Comparison of ENCODE assay signal across 14 cellular contexts in genomic region chr21:41764558-41765392, GRCh38. TPM values are rescaled to one million over a fixed set of nuclear protein-coding genes. Genes with fewer than 3 reads are reported as not detected.
A peak's percentile ranks its signal among the peaks of the same experiment; 100 is the strongest.
DNase-seq lines count a peak whose midpoint lies in the region; ATAC-seq and TF ChIP-seq lines count a peak whose summit lies in the region.
"Had no signal": no experiment of that assay in that cellular context is flagged by ENCODE, and none has a peak within 500 bp of the region (broad histone marks: within the 10 kb centered on the region; RNA-seq: fewer than 3 reads in every experiment).

No MANE protein-coding gene starts in this region.

- no peaks in the 10 kb centered on the region for H3K36me3 ChIP-seq in mesendoderm (ENCODE audit: control insufficient read depth, insufficient read depth, low read length)
- no peaks in the 10 kb centered on the region for H3K36me3 ChIP-seq in CD8-positive, alpha-beta T cell (ENCODE audit: insufficient read depth, low read length)

- no peak overlapping the region for H4K8ac ChIP-seq in mesendoderm (ENCODE audit: low read depth, low read length)

- H3K27ac ChIP-seq in mesendoderm (ENCODE audit: low read depth, low read length), result no peak overlapping the region
- H3K27ac ChIP-seq in CD8-positive, alpha-beta T cell (ENCODE audit: low read depth, low read length), result no peak overlapping the region

- no peak overlapping the region for H3K23ac ChIP-seq in mesendoderm (ENCODE audit: low read length)

- peaks cover 3% of the 10 kb centered on the region for H3K27me3 ChIP-seq in mesendoderm (ENCODE audit: insufficient read depth, low read length, poor library complexity)
- H3K27me3 ChIP-seq in CD8-positive, alpha-beta T cell (ENCODE audit: insufficient read depth, low read length), result peaks cover 8% of the 10 kb centered on the region

- no peak for ATAC-seq in naive thymus-derived CD8-positive, alpha-beta T cell
- no peak for ATAC-seq in CD8-positive, alpha-beta T cell
- no peak for ATAC-seq in GM21723 (IDR thresholded peaks at IDR 0.05; ENCODE audit: unreplicated experiment)
- ATAC-seq: stimulated activated naive B cell treated with anti-CD40 and anti-IgM and Interleukin-4, amounts not matched to agents 10 μg/mL and 1 μg/mL and 100 μg/mL, for 72 hours; T-cell had no signal

- in situ Hi-C loops in ACHN (cut with HindIII; ENCODE audit: low pct_ligation_motif_present, low pct_unique_long_range_greater_than_20kb, low sequenced_read_pairs), result loop anchor here (25.0 kb wide), 1 partner anchor 152 kb away; no protein-coding TSS in a partner anchor

- H3K27ac Mint-ChIP-seq in endothelial cell (ENCODE audit: unreplicated experiment), result no peak overlapping the region
- H3K27ac Mint-ChIP-seq in naive thymus-derived CD8-positive, alpha-beta T cell, result no peak overlapping the region
- H3K27ac Mint-ChIP-seq in CD8-positive, alpha-beta T cell, result no peak overlapping the region
- H3K27ac Mint-ChIP-seq: activated naive CD4-positive, alpha-beta T cell treated with anti-CD3 and anti-CD28 coated beads, Interleukin-2, amount 10 ng/mL, durations not matched to agents 7 days and 5 days; stimulated activated naive B cell treated with anti-CD40 and anti-IgM and Interleukin-4, amounts not matched to agents 10 μg/mL and 1 μg/mL and 100 μg/mL, for 72 hours; T-cell had no signal

- peaks cover 16% of the 10 kb centered on the region for H3K79me1 ChIP-seq in mesendoderm (ENCODE audit: low read length)

- H2BK120ac ChIP-seq in mesendoderm (ENCODE audit: low read depth, low read length), result no peak overlapping the region

- no peak overlapping the region for H3K4ac ChIP-seq in mesendoderm (ENCODE audit: low read depth, low read length)

- H3K79me2 ChIP-seq in mesendoderm (ENCODE audit: control insufficient read depth, insufficient read depth, low read length), result peaks cover 11% of the 10 kb centered on the region

- CTCF ChIA-PET in CD8-positive, alpha-beta T cell (lab: Charles Lee), result no interaction called here

- no peak overlapping the region for H3K9ac ChIP-seq in mesendoderm (ENCODE audit: low read length)

- peaks cover 11% of the 10 kb centered on the region for H3K4me1 ChIP-seq in mesendoderm (ENCODE audit: control insufficient read depth, low read depth, low read length)
- H3K4me1 ChIP-seq in CD8-positive, alpha-beta T cell (ENCODE audit: insufficient read depth, low read length), result peaks cover 29% of the 10 kb centered on the region

- intact Hi-C loops in CD8-positive, alpha-beta T cell (cut with DNase I, micrococcal nuclease), result loop anchor here in 1 of 2 experiments (5.0 kb wide), 1 partner anchor 298 kb away; no protein-coding TSS in a partner anchor

- H3K27me3 Mint-ChIP-seq in endothelial cell (ENCODE audit: unreplicated experiment), result peaks cover 16% of the 10 kb centered on the region
- peaks cover 27 to 86% (median 61%) of the 10 kb centered on the region in 5 donors for H3K27me3 Mint-ChIP-seq in naive thymus-derived CD8-positive, alpha-beta T cell
- peaks cover 77% of the 10 kb centered on the region for H3K27me3 Mint-ChIP-seq in CD8-positive, alpha-beta T cell (ENCODE audit: low read depth)

- peaks cover 8% of the 10 kb centered on the region for H3K36me3 Mint-ChIP-seq in endothelial cell (ENCODE audit: low read depth, unreplicated experiment)
- no peaks in the 10 kb centered on the region for H3K36me3 Mint-ChIP-seq in naive thymus-derived CD8-positive, alpha-beta T cell
- no peaks in the 10 kb centered on the region for H3K36me3 Mint-ChIP-seq in CD8-positive, alpha-beta T cell
- H3K36me3 Mint-ChIP-seq: T-cell had no signal

- no peak overlapping the region for H2BK15ac ChIP-seq in mesendoderm (replicated peaks; ENCODE audit: low read depth)

- no peaks in the 10 kb centered on the region for H3K9me3 ChIP-seq in CD8-positive, alpha-beta T cell (ENCODE audit: low read length)

- POLR2A ChIA-PET in naive thymus-derived CD8-positive, alpha-beta T cell (lab: Charles Lee), result interaction anchor here (1.4 kb wide), 1 partner anchor 395 kb away, joined by 4 read pairs; no protein-coding TSS in a partner anchor
- POLR2A ChIA-PET in CD8-positive, alpha-beta T cell (lab: Charles Lee), result no interaction called here

- DNase-seq in ACHN, result peak; percentile 74
- DNase-seq in NCI-H2029 treated with DMSO at 0.1 percent for 48 hours (lab: John Stamatoyannopoulos, UW), result peak; percentile 15
- DNase-seq in endothelial cell (ENCODE audit: low spot score), result no peak
- DNase-seq in naive thymus-derived CD8-positive, alpha-beta T cell, result no peak
- DNase-seq in mesendoderm, result no peak
- no peak for DNase-seq in CD8-positive, alpha-beta T cell
- DNase-seq in NCI-H2171 (lab: John Stamatoyannopoulos, UW), result no peak
- DNase-seq: activated naive CD4-positive, alpha-beta T cell treated with anti-CD3 and anti-CD28 coated beads, Interleukin-2, amount 10 ng/mL, durations not matched to agents 7 days and 5 days; dermis blood vessel endothelial cell; NCI-H774; stimulated activated naive B cell treated with anti-CD40 and anti-IgM and Interleukin-4, amounts not matched to agents 10 μg/mL and 1 μg/mL and 100 μg/mL, for 72 hours; T-cell had no signal

- no peak overlapping the region for H2AK5ac ChIP-seq in mesendoderm (ENCODE audit: low read length)

- WGBS in mesendoderm (ENCODE audit: extremely low coverage, insufficient coverage, low lambda C conversion rate), result no CpG with 5 or more reads among the region's 6 CpGs

- no peak overlapping the region for H3K4me2 ChIP-seq in mesendoderm (ENCODE audit: low read length)

- no peak overlapping the region for H4K5ac ChIP-seq in mesendoderm (ENCODE audit: low read length)

- H3K4me1 Mint-ChIP-seq in endothelial cell (ENCODE audit: unreplicated experiment), result peaks cover 59% of the 10 kb centered on the region
- peaks cover 25 to 56% (median 49%) of the 10 kb centered on the region in 4 donors for H3K4me1 Mint-ChIP-seq in naive thymus-derived CD8-positive, alpha-beta T cell
- peaks cover 33% of the 10 kb centered on the region for H3K4me1 Mint-ChIP-seq in CD8-positive, alpha-beta T cell (ENCODE audit: low read depth)

- no peak overlapping the region for H2BK5ac ChIP-seq in mesendoderm (ENCODE audit: low read length)

- no peak for TF ChIP-seq CTCF in endothelial cell (IDR thresholded peaks at IDR 0.05; ENCODE audit: unreplicated experiment)
- TF ChIP-seq CTCF in CD8-positive, alpha-beta T cell (IDR thresholded peaks at IDR 0.05), result no peak

- H3K9me3 Mint-ChIP-seq in endothelial cell (ENCODE audit: unreplicated experiment), result no peaks in the 10 kb centered on the region
- peaks cover 0 to 4% (median 0%) of the 10 kb centered on the region in 9 donors for H3K9me3 Mint-ChIP-seq in naive thymus-derived CD8-positive, alpha-beta T cell
- no peaks in the 10 kb centered on the region for H3K9me3 Mint-ChIP-seq in CD8-positive, alpha-beta T cell
- H3K9me3 Mint-ChIP-seq: activated naive CD4-positive, alpha-beta T cell treated with anti-CD3 and anti-CD28 coated beads, Interleukin-2, amount 10 ng/mL, durations not matched to agents 7 days and 5 days; T-cell had no signal

- no peak overlapping the region for H3K56ac ChIP-seq in mesendoderm (ENCODE audit: low read length)

- peak overlapping the region; percentile 88 for H3K4me3 Mint-ChIP-seq in endothelial cell (ENCODE audit: unreplicated experiment)
- H3K4me3 Mint-ChIP-seq in naive thymus-derived CD8-positive, alpha-beta T cell, result peak overlapping the region in 8 of 10 donors; percentile 22 to 73 (median 36)
- no peak overlapping the region for H3K4me3 Mint-ChIP-seq in CD8-positive, alpha-beta T cell
- H3K4me3 Mint-ChIP-seq: activated naive CD4-positive, alpha-beta T cell treated with anti-CD3 and anti-CD28 coated beads, Interleukin-2, amount 10 ng/mL, durations not matched to agents 7 days and 5 days; stimulated activated naive B cell treated with anti-CD40 and anti-IgM and Interleukin-4, amounts not matched to agents 10 μg/mL and 1 μg/mL and 100 μg/mL, for 72 hours had no signal

- H3K4me3 ChIP-seq in mesendoderm (ENCODE audit: low read length), result no peak overlapping the region
- no peak overlapping the region for H3K4me3 ChIP-seq in CD8-positive, alpha-beta T cell (ENCODE audit: low read depth, low read length)

- no peak overlapping the region for H3K18ac ChIP-seq in mesendoderm (ENCODE audit: low read length)

RNA-seq across cellular contexts. Expression of gene RIPK4, which starts 2.1 kb away (rescaled TPM):
- total RNA-seq in endothelial cell (ENCODE audit: unreplicated experiment), result 9.6 TPM
- 1 to 10 TPM; 1.0 to 1.1 TPM for total RNA-seq in naive thymus-derived CD8-positive, alpha-beta T cell
- under 1 TPM in 1 of 3 donors, not detected in 2; 0.26 TPM for polyA plus RNA-seq in naive thymus-derived CD8-positive, alpha-beta T cell
- 1.7 TPM for polyA plus RNA-seq in mesendoderm (2013, experiment 1 of 2)
- 1.7 TPM for polyA plus RNA-seq in mesendoderm (2013, experiment 2 of 2)
- total RNA-seq in CD8-positive, alpha-beta T cell, result 1 to 10 TPM; 1.4 to 2.0 TPM
- total RNA-seq: myocyte had no signal

Comparison
In these comparisons a context has a peak if more than half of its experiments do, and no peak if none do; other contexts are left out.
1. DNase-seq: peak in ACHN (single experiment) and NCI-H2029 treated with DMSO at 0.1 percent for 48 hours (single experiment); none in endothelial cell (single experiment), naive thymus-derived CD8-positive, alpha-beta T cell (0 of 10), mesendoderm (single experiment), CD8-positive, alpha-beta T cell (0 of 7) and NCI-H2171 (single experiment).